1 cellular context compared by ENCODE assay signal in the genomic region with DNA sequence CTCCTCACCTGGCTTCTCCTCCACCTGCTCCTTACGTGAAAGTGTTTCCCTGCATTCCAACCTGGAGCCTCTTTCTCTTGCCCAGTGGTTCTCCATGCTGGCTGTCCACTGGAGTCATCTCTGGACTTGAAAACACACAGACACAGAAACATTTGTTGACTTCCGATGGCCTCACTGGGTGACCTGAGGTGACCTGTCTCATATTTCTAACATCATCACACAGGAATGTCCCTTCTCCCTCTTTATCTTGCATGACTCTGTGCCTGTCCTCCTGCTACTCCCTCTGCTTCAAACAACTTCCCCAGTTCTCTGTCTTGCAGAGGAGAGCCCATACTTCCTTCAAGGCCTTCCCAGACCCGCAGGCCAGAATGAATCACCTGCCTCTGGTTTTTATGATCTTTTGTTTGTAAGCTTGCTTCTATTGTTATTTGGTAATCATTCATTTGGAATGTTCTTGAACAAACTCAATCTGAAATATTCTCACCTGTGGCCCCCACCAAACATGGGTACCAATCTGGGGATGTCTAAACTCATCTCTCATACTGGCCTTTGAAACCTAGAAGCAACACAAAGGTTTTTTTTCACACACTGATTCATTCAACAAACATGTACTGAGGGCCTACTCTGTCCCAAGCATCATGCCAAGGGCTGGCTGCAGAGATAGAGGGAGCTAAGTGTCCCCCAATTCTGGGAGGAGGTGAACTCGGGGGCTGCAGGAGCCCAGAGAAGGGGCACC.
TF ChIP-seq lines count a peak whose summit lies in the region.

No MANE protein-coding gene starts in this region.

TF ChIP-seq in SK-N-SH, 30 proteins besides CTCF, POLR2A, EP300 and RAD21:
- TF ChIP-seq, protein P1, sequence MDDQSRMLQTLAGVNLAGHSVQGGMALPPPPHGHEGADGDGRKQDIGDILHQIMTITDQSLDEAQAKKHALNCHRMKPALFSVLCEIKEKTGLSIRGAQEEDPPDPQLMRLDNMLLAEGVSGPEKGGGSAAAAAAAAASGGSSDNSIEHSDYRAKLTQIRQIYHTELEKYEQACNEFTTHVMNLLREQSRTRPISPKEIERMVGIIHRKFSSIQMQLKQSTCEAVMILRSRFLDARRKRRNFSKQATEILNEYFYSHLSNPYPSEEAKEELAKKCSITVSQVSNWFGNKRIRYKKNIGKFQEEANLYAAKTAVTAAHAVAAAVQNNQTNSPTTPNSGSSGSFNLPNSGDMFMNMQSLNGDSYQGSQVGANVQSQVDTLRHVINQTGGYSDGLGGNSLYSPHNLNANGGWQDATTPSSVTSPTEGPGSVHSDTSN (IDR thresholded peaks at IDR 0.05), result 0 out of 2 replicates have a peak, but pooled peaks have one; percentile 21
- TF ChIP-seq FOSL2 (IDR thresholded peaks at IDR 0.05; ENCODE audit: borderline replicate concordance, low read depth) (peak; percentile 52; the same call in 1 of the 2 replicates), RXRA (IDR thresholded peaks at IDR 0.05; ENCODE audit: borderline replicate concordance, low read depth) (peak; percentile 99), NFIC (IDR thresholded peaks at IDR 0.05; ENCODE audit: borderline replicate concordance) (peak; percentile 31; the same call in 1 of the 2 replicates), MEF2A (IDR thresholded peaks at IDR 0.05; ENCODE audit: borderline replicate concordance, low read depth) (no peak), TCF12 (IDR thresholded peaks at IDR 0.05) (peak; percentile 81), TAF1 (IDR thresholded peaks at IDR 0.05; ENCODE audit: borderline replicate concordance, low read depth, low read length) (no peak), TEAD4 (IDR thresholded peaks at IDR 0.05; ENCODE audit: borderline replicate concordance, insufficient read depth) (no peak), FOXM1 (IDR thresholded peaks at IDR 0.05; ENCODE audit: low read depth) (no peak), SMC3 (IDR thresholded peaks at IDR 0.05; ENCODE audit: low read depth, low read length) (no peak), EZH2phosphoT487 (IDR thresholded peaks at IDR 0.05; ENCODE audit: borderline replicate concordance, low read depth) (no peak), JUND (IDR thresholded peaks at IDR 0.05) (peak; percentile 76), POLR2AphosphoS5 (IDR thresholded peaks at IDR 0.05; ENCODE audit: low read depth, low read length) (peak; percentile 31; the same call in 1 of the 2 replicates), YY1 (IDR thresholded peaks at IDR 0.05; ENCODE audit: low read depth) (no peak), NRF1 (IDR thresholded peaks at IDR 0.05; ENCODE audit: low read depth, low read length) (no peak)
- TF ChIP-seq, protein P2, sequence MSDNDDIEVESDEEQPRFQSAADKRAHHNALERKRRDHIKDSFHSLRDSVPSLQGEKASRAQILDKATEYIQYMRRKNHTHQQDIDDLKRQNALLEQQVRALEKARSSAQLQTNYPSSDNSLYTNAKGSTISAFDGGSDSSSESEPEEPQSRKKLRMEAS (IDR thresholded peaks at IDR 0.05; ENCODE audit: low read depth), result peak; percentile 61; the same call in 1 of the 2 replicates
